Comparison of ENCODE assay signal across 30 cellular contexts in the genomic region with DNA sequence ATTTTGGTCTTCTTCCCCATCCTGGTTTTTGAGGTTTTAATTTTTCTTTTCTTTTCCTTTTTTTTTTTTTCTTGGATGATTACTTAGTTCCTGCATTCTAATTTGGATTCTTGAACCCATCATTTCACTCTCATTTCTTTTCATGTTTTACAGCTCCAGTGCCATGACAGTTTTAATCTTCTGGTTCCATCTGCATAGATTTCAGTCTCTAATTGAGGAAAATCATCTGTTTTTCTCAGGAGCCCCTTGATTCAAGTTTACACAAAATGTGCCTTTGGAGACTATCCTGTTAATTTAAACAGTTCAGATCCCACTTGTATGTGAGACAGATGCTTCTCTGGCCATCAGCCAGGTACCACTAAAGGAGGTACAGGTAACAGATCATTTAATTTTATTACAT.
"Had no signal": no experiment of that assay in that cellular context is flagged by ENCODE, and none has a peak within 500 bp of the region (broad histone marks: within the 10 kb centered on the region; RNA-seq: fewer than 3 reads in every experiment).

No MANE protein-coding gene starts in this region.

- DNase-seq: natural killer cell; occipital lobe; ovary; posterior cingulate gyrus; psoas muscle; right cardiac atrium; spleen; stimulated activated CD4-positive, alpha-beta T cell treated with anti-CD3 and anti-CD28 coated beads, Interleukin-12 subunit alpha, Interleukin-12 subunit beta, amount 100 ng/mL, for 4 hours; stimulated activated CD4-positive, alpha-beta T cell treated with anti-CD3 and anti-CD28 coated beads, Interleukin-1b, Interleukin-23, amount 100 ng/mL, for 48 hours; stimulated activated CD4-positive, alpha-beta T cell treated with anti-CD3 and anti-CD28 coated beads, Interleukin-4, amount 100 ng/mL, for 1 hour; stimulated activated CD4-positive, alpha-beta T cell treated with anti-CD3 and anti-CD28 coated beads, Interleukin-4, amount 100 ng/mL, for 4 hours; stimulated activated CD8-positive, alpha-beta memory T cell treated with anti-CD3 and anti-CD28 coated beads, Interleukin-4, amount 100 ng/mL, for 48 hours; stimulated activated naive CD4-positive, alpha-beta T cell; stimulated activated naive CD8-positive, alpha-beta T cell treated with anti-CD3 and anti-CD28 coated beads, Interleukin-15, amount 100 ng/mL, for 72 hours; stimulated activated naive CD8-positive, alpha-beta T cell treated with anti-CD3 and anti-CD28 coated beads, Interleukin-15, Interleukin-2, amounts not matched to agents 100 U/mL and 50 U/mL, for 24 hours; substantia nigra; testis; tibial artery; transverse colon; upper lobe of right lung; uterus had no signal

- ATAC-seq: natural killer cell; psoas muscle; right cardiac atrium; sciatic nerve; stimulated activated memory B cell treated with anti-CD40 and anti-IgM and Interleukin-4, amounts not matched to agents 10 μg/mL and 1 μg/mL and 100 μg/mL, for 72 hours; stimulated activated naive CD8-positive, alpha-beta T cell treated with anti-CD3 and anti-CD28 coated beads, Interleukin-15, amount 100 ng/mL, for 72 hours; stimulated activated naive CD8-positive, alpha-beta T cell treated with anti-CD3 and anti-CD28 coated beads, Interleukin-15, Interleukin-2, amounts not matched to agents 100 U/mL and 50 U/mL, for 24 hours; upper lobe of right lung had no signal

- H3K27me3 Mint-ChIP-seq: progenitor cell of endocrine pancreas; stimulated activated memory B cell treated with anti-CD40 and anti-IgM and Interleukin-4, amounts not matched to agents 10 μg/mL and 1 μg/mL and 100 μg/mL, for 72 hours; stimulated activated naive CD8-positive, alpha-beta T cell treated with anti-CD3 and anti-CD28 coated beads, Interleukin-15, amount 100 ng/mL, for 72 hours had no signal

- H3K36me3 Mint-ChIP-seq: stimulated activated memory B cell treated with anti-CD40 and anti-IgM and Interleukin-4, amounts not matched to agents 10 μg/mL and 1 μg/mL and 100 μg/mL, for 72 hours had no signal

- H3K9me3 ChIP-seq: ovary, psoas muscle, suprapubic skin, testis, tibial artery, transverse colon, upper lobe of right lung, uterus had no signal

- H3K27ac Mint-ChIP-seq: natural killer cell; nephron; neural progenitor cell; progenitor cell of endocrine pancreas; stimulated activated memory B cell treated with anti-CD40 and anti-IgM and Interleukin-4, amounts not matched to agents 10 μg/mL and 1 μg/mL and 100 μg/mL, for 72 hours; stimulated activated naive CD8-positive, alpha-beta T cell treated with anti-CD3 and anti-CD28 coated beads, Interleukin-15, amount 100 ng/mL, for 72 hours; type B pancreatic cell had no signal

- H3K27me3 ChIP-seq: neural progenitor cell, ovary, spleen, suprapubic skin, testis, tibial artery, transverse colon, upper lobe of right lung, uterus had no signal

- H3K27ac ChIP-seq: neural progenitor cell, ovary, parathyroid adenoma, psoas muscle, skin epidermis, spleen, suprapubic skin, testis, tibial artery, transverse colon, upper lobe of right lung, uterus had no signal

- H3K4me1 Mint-ChIP-seq: natural killer cell; stimulated activated memory B cell treated with anti-CD40 and anti-IgM and Interleukin-4, amounts not matched to agents 10 μg/mL and 1 μg/mL and 100 μg/mL, for 72 hours; stimulated activated naive CD8-positive, alpha-beta T cell treated with anti-CD3 and anti-CD28 coated beads, Interleukin-15, amount 100 ng/mL, for 72 hours had no signal

- H3K4me3 Mint-ChIP-seq: natural killer cell; nephron; neural progenitor cell; stimulated activated memory B cell treated with anti-CD40 and anti-IgM and Interleukin-4, amounts not matched to agents 10 μg/mL and 1 μg/mL and 100 μg/mL, for 72 hours; stimulated activated naive CD8-positive, alpha-beta T cell treated with anti-CD3 and anti-CD28 coated beads, Interleukin-15, amount 100 ng/mL, for 72 hours; type B pancreatic cell had no signal
